15 cellular contexts compared by ENCODE assay signal in genomic region chr14:68020999-68021663, GRCh38.
DNase-seq lines count a peak whose midpoint lies in the region; ATAC-seq lines count a peak whose summit lies in the region.
"Had no signal": no experiment of that assay in that cellular context is flagged by ENCODE, and none has a peak within 500 bp of the region (broad histone marks: within the 10 kb centered on the region; RNA-seq: fewer than 3 reads in every experiment).

No MANE protein-coding gene starts in this region.

- H3K27ac Mint-ChIP-seq in activated naive CD8-positive, alpha-beta T cell treated with anti-CD3 and anti-CD28 coated beads for 36 hours, result no peak overlapping the region
- H3K27ac Mint-ChIP-seq: activated CD4-positive, alpha-beta memory T cell treated with anti-CD3 and anti-CD28 coated beads, Interleukin-2, amount 10 ng/mL, durations not matched to agents 7 days and 5 days; activated naive CD4-positive, alpha-beta T cell treated with anti-CD3 and anti-CD28 coated beads, Interleukin-2, amount 50 U/mL, for 72 hours; T-helper 17 cell had no signal

- peaks cover 16% of the 10 kb centered on the region for H3K9me3 Mint-ChIP-seq in activated naive CD8-positive, alpha-beta T cell treated with anti-CD3 and anti-CD28 coated beads for 36 hours

- H3K4me3 Mint-ChIP-seq in activated naive CD8-positive, alpha-beta T cell treated with anti-CD3 and anti-CD28 coated beads for 36 hours, result no peak overlapping the region
- H3K4me3 Mint-ChIP-seq: activated CD4-positive, alpha-beta memory T cell treated with anti-CD3 and anti-CD28 coated beads, Interleukin-2, amount 10 ng/mL, durations not matched to agents 7 days and 5 days; T-helper 17 cell had no signal

- ATAC-seq in GM21786 (IDR thresholded peaks at IDR 0.05; ENCODE audit: unreplicated experiment), result peak; percentile 64
- no peak for ATAC-seq in HG02973 (IDR thresholded peaks at IDR 0.05; ENCODE audit: unreplicated experiment)
- no peak for ATAC-seq in GM19455 (IDR thresholded peaks at IDR 0.05; ENCODE audit: unreplicated experiment)
- ATAC-seq: activated naive CD4-positive, alpha-beta T cell treated with anti-CD3 and anti-CD28 coated beads, Interleukin-2, amount 50 U/mL, for 72 hours; K562; T-helper 17 cell had no signal

- DNase-seq in COLO668 (lab: John Stamatoyannopoulos, UW; ENCODE audit: unreplicated experiment) (peak; percentile 56), NCI-H2107 treated with DMSO at 0.1 percent for 48 hours (lab: John Stamatoyannopoulos, UW; ENCODE audit: unreplicated experiment) (peak; percentile 99), fibroblast of gingiva (ENCODE audit: low read depth) (peak; percentile 37), superior temporal gyrus (ENCODE audit: extremely low spot score) (no peak)
- DNase-seq in activated naive CD8-positive, alpha-beta T cell treated with anti-CD3 and anti-CD28 coated beads for 36 hours, result no peak
- DNase-seq: activated CD4-positive, alpha-beta memory T cell treated with anti-CD3 and anti-CD28 coated beads, Interleukin-2, amount 10 ng/mL, durations not matched to agents 7 days and 5 days; esophagus squamous epithelium; GDM1; T-helper 17 cell; upper lobe of left lung had no signal

- peaks cover 16% of the 10 kb centered on the region for H3K36me3 Mint-ChIP-seq in activated naive CD8-positive, alpha-beta T cell treated with anti-CD3 and anti-CD28 coated beads for 36 hours

- H3K4me1 Mint-ChIP-seq in activated naive CD8-positive, alpha-beta T cell treated with anti-CD3 and anti-CD28 coated beads for 36 hours, result no peaks in the 10 kb centered on the region
- H3K4me1 Mint-ChIP-seq: activated CD4-positive, alpha-beta memory T cell treated with anti-CD3 and anti-CD28 coated beads, Interleukin-2, amount 10 ng/mL, durations not matched to agents 7 days and 5 days; T-helper 17 cell had no signal

- H3K27me3 Mint-ChIP-seq in activated naive CD8-positive, alpha-beta T cell treated with anti-CD3 and anti-CD28 coated beads for 36 hours, result no peaks in the 10 kb centered on the region
- H3K27me3 Mint-ChIP-seq: activated CD4-positive, alpha-beta memory T cell treated with anti-CD3 and anti-CD28 coated beads, Interleukin-2, amount 10 ng/mL, durations not matched to agents 7 days and 5 days; T-helper 17 cell had no signal

Comparison
In these comparisons a context has a peak if more than half of its experiments do, and no peak if none do; other contexts are left out.
1. DNase-seq: peak in COLO668 (single experiment), NCI-H2107 treated with DMSO at 0.1 percent for 48 hours (single experiment) and fibroblast of gingiva (single experiment); none in superior temporal gyrus (single experiment) and activated naive CD8-positive, alpha-beta T cell treated with anti-CD3 and anti-CD28 coated beads for 36 hours (single experiment).